In the genomic region with DNA sequence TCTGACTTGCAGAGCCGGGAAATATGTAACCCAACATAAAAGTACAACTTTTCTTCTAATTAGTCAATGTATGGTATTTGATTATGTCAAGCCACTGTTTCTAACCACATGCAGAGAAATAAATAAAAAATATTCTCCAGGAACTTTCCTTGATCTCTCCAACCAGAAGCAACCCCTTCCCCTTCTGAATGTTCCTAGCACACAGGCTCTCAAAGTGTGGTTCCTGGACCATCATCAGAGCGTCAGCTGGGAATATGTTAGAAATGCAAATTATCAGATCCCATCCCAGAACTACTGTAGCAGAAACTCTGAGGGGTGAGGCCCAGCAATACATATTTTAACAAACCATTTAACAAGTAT, we compare ENCODE assay signal across 9 cellular contexts. TPM values are rescaled to one million over a fixed set of nuclear protein-coding genes. Genes with fewer than 3 reads are reported as not detected.
A peak's percentile ranks its signal among the peaks of the same experiment; 100 is the strongest.
DNase-seq lines count a peak whose midpoint lies in the region; ATAC-seq and TF ChIP-seq lines count a peak whose summit lies in the region.
"Had no signal": no experiment of that assay in that cellular context is flagged by ENCODE, and none has a peak within 500 bp of the region (broad histone marks: within the 10 kb centered on the region; RNA-seq: fewer than 3 reads in every experiment).

No MANE protein-coding gene starts in this region.

- H3K4me1 ChIP-seq in right atrium auricular region (peaks cover 0 to 5% of the 10 kb centered on the region in 2 donors), RWPE2 (ENCODE audit: insufficient read depth, poor library complexity, severe bottlenecking) (no peaks in the 10 kb centered on the region)
- H3K4me1 ChIP-seq: prostate gland had no signal

- no peaks in the 10 kb centered on the region for H3K36me3 ChIP-seq in right atrium auricular region
- H3K36me3 ChIP-seq in RWPE2 (ENCODE audit: low read depth) = no peaks in the 10 kb centered on the region
- no peaks in the 10 kb centered on the region for H3K36me3 ChIP-seq in MG63
- H3K36me3 ChIP-seq: prostate gland had no signal

- ATAC-seq in Right ventricle myocardium superior (ENCODE audit: poor library complexity) = peak; percentile 23
- peak; percentile 11 for ATAC-seq in HG03139 (IDR thresholded peaks at IDR 0.05; ENCODE audit: unreplicated experiment)
- ATAC-seq in RWPE2 (ENCODE audit: low read depth) = no peak
- ATAC-seq in HG02763 (IDR thresholded peaks at IDR 0.05; ENCODE audit: unreplicated experiment) = no peak
- ATAC-seq in HG03378 (IDR thresholded peaks at IDR 0.05; ENCODE audit: unreplicated experiment) = no peak

- in situ Hi-C loops in GM13977 (cut with MboI; ENCODE audit: low pct_unique_long_range_greater_than_20kb, low sequenced_read_pairs, unreplicated experiment) = no loop called here

- H3K27ac ChIP-seq in right atrium auricular region (no peak overlapping the region), RWPE2 (ENCODE audit: poor library complexity, severe bottlenecking) (no peak overlapping the region)
- H3K27ac ChIP-seq: prostate gland had no signal

- no peaks in the 10 kb centered on the region for H3K27me3 ChIP-seq in right atrium auricular region
- no peaks in the 10 kb centered on the region for H3K27me3 ChIP-seq in RWPE2 (ENCODE audit: insufficient read depth, poor library complexity, severe bottlenecking)
- peaks cover 19% of the 10 kb centered on the region for H3K27me3 ChIP-seq in MG63

- TF ChIP-seq CTCF in right atrium auricular region (IDR thresholded peaks at IDR 0.05) (peak in 1 of 2 donors; percentile 0), RWPE2 (IDR thresholded peaks at IDR 0.05; ENCODE audit: poor library complexity, severe bottlenecking) (peak; percentile 35), GM13977 (IDR thresholded peaks at IDR 0.05; ENCODE audit: extremely low read depth, insufficient read depth, missing control alignments) (no peak)

- no peak for DNase-seq in Right ventricle myocardium superior
- no peak for DNase-seq in right atrium auricular region (ENCODE audit: low spot score)
- DNase-seq in RWPE2 (ENCODE audit: low spot score) = no peak
- no peak for DNase-seq in MG63
- DNase-seq in GM13977 (ENCODE audit: low spot score) = no peak

- intact Hi-C loops in Right ventricle myocardium superior (cut with DNase I) = loop anchor here (5.0 kb wide), 1 partner anchor 33 kb away; no protein-coding TSS in a partner anchor

- H3K9me3 ChIP-seq in right atrium auricular region (no peaks in the 10 kb centered on the region), RWPE2 (ENCODE audit: severe bottlenecking) (no peaks in the 10 kb centered on the region), MG63 (no peaks in the 10 kb centered on the region)
- H3K9me3 ChIP-seq: prostate gland had no signal

- H3K4me3 ChIP-seq in right atrium auricular region (no peak overlapping the region), RWPE2 (ENCODE audit: severe bottlenecking) (no peak overlapping the region), MG63 (no peak overlapping the region)
- H3K4me3 ChIP-seq: prostate gland had no signal

RNA-seq across cellular contexts. Expression of a gene that starts 21.0 kb away (rescaled TPM):
- total RNA-seq in Right ventricle myocardium superior (10.0 TPM), right atrium auricular region (10 to 100 TPM; 13.0 to 20.7 TPM)
- 3.6 and 4.6 TPM in 2 replicates for total RNA-seq in MG63 (2014; rRNA removed; shearing (Covaris generic); ENCODE audit: low replicate concordance)

Comparison
In these comparisons a context has a peak if more than half of its experiments do, and no peak if none do; other contexts are left out.
1. ATAC-seq: peak in Right ventricle myocardium superior (single experiment) and HG03139 (single experiment); none in RWPE2 (single experiment), HG02763 (single experiment) and HG03378 (single experiment).